6 cellular contexts compared by ENCODE assay signal in genomic region chr1:213887842-213888241, GRCh38.
"Had no signal": no experiment of that assay in that cellular context is flagged by ENCODE, and none has a peak within 500 bp of the region (broad histone marks: within the 10 kb centered on the region; RNA-seq: fewer than 3 reads in every experiment).

No MANE protein-coding gene starts in this region.

- H2AFZ ChIP-seq: GM23338 had no signal

- H3K4me2 ChIP-seq: GM23338 had no signal

- DNase-seq: H9, HCEC 1CT, KBM-7 had no signal

- ATAC-seq: GM23338, HepG2 had no signal

- H3K27ac ChIP-seq: HL-60 had no signal

- H3K4me3 ChIP-seq: GM23338 had no signal
